In the genomic region with DNA sequence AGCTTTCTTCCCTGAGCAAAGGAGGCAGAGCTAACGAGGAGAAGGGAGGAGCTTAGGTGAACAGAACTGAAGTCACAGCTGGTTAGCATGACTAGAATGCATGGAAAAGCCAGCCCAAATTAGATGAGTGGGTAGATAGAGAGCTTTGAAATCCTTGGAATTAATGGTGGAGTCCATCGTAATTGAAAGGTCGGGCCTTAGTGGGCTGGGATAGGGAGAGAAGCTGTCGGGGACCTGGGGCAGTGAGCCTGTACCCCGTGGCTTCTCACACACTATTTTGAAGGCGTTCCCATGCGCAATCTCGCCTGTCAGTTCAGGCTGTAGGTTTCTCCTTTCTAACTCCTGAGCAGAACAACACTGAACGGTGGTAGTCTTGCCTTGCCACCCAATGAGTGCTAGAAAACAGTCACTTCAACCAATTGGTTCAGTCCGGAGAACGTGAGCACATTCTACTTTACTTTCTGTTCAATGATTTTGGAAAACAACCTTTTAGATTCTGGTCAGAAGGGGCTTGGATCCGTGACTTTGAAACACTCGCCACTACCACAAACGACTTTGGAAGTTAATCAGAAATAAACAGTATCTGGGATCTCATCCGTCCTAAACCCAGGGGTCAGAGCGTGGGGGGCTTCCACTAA, we compare ENCODE assay signal across 9 cellular contexts. TPM values are rescaled to one million over a fixed set of nuclear protein-coding genes. Genes with fewer than 3 reads are reported as not detected.
DNase-seq lines count a peak whose midpoint lies in the region; ATAC-seq, FAIRE-seq and TF ChIP-seq lines count a peak whose summit lies in the region.
"Had no signal": no experiment of that assay in that cellular context is flagged by ENCODE, and none has a peak within 500 bp of the region (broad histone marks: within the 10 kb centered on the region; RNA-seq: fewer than 3 reads in every experiment).

No MANE protein-coding gene starts in this region.

- intact Hi-C loops in uterus (cut with DNase I; ENCODE audit: low total_unique reads), result loop anchor here (10.0 kb wide), 1 partner anchor 131 kb away; no protein-coding TSS in a partner anchor

- TF ChIP-seq CTCF in nephron (IDR thresholded peaks at IDR 0.05; ENCODE audit: unreplicated experiment in 3 of 3) (no peak), uterus (IDR thresholded peaks at IDR 0.05) (no peak)

- H3K36me3 ChIP-seq in uterus, result no peaks in the 10 kb centered on the region

- peaks cover 62% of the 10 kb centered on the region for H3K27me3 Mint-ChIP-seq in activated naive CD8-positive, alpha-beta T cell treated with anti-CD3 and anti-CD28 coated beads, Interleukin-2, amount 10 ng/mL, durations not matched to agents 7 days and 5 days
- H3K27me3 Mint-ChIP-seq in nephron (ENCODE audit: low read depth), result no peaks in the 10 kb centered on the region

- H3K4me1 Mint-ChIP-seq in activated naive CD8-positive, alpha-beta T cell treated with anti-CD3 and anti-CD28 coated beads, Interleukin-2, amount 10 ng/mL, durations not matched to agents 7 days and 5 days, result peaks cover 9% of the 10 kb centered on the region
- peaks cover 33% of the 10 kb centered on the region for H3K4me1 Mint-ChIP-seq in nephron

- H3K27ac ChIP-seq in uterus, result peak overlapping the region; percentile 96 to 99

- H3K27me3 ChIP-seq in uterus, result no peaks in the 10 kb centered on the region

- H3K4me1 ChIP-seq in uterus, result no peaks in the 10 kb centered on the region

- peak; percentile 21 to 36 for TF ChIP-seq POLR2A in uterus (IDR thresholded peaks at IDR 0.05)

- POLR2A ChIA-PET in activated naive CD8-positive, alpha-beta T cell treated with anti-CD3 and anti-CD28 coated beads, Interleukin-2, amount 10 ng/mL, durations not matched to agents 7 days and 5 days (lab: Charles Lee), result no interaction called here

- H3K9me3 ChIP-seq in uterus, result no peaks in the 10 kb centered on the region

- no peaks in the 10 kb centered on the region for H3K36me3 Mint-ChIP-seq in activated naive CD8-positive, alpha-beta T cell treated with anti-CD3 and anti-CD28 coated beads, Interleukin-2, amount 10 ng/mL, durations not matched to agents 7 days and 5 days
- H3K36me3 Mint-ChIP-seq in nephron (ENCODE audit: low read depth), result no peaks in the 10 kb centered on the region

- FAIRE-seq in frontal cortex (lab: Jason Lieb, UNC), result no peak
- FAIRE-seq: GM18507 had no signal

- H3K27ac Mint-ChIP-seq in activated naive CD8-positive, alpha-beta T cell treated with anti-CD3 and anti-CD28 coated beads, Interleukin-2, amount 10 ng/mL, durations not matched to agents 7 days and 5 days, result no peak overlapping the region
- peak overlapping the region; percentile 91 to 98 (median 94) for H3K27ac Mint-ChIP-seq in nephron

- H3K4me3 ChIP-seq in uterus, result peak overlapping the region; percentile 72 to 99

- H3K9me3 Mint-ChIP-seq in activated naive CD8-positive, alpha-beta T cell treated with anti-CD3 and anti-CD28 coated beads, Interleukin-2, amount 10 ng/mL, durations not matched to agents 7 days and 5 days, result no peaks in the 10 kb centered on the region
- no peaks in the 10 kb centered on the region for H3K9me3 Mint-ChIP-seq in nephron

- ATAC-seq in activated naive CD8-positive, alpha-beta T cell treated with anti-CD3 and anti-CD28 coated beads, Interleukin-2, amount 10 ng/mL, durations not matched to agents 7 days and 5 days (ENCODE audit: low read depth), result peak; percentile 10

- DNase-seq in activated naive CD4-positive, alpha-beta T cell treated with Interleukin-2 at 50 U/mL for 16 hours, result peak; percentile 28
- DNase-seq in activated naive CD4-positive, alpha-beta T cell (lab: John Stamatoyannopoulos, UW), result no peak
- DNase-seq in NCI-H748 treated with DMSO at 0.1 percent for 48 hours (lab: John Stamatoyannopoulos, UW) (peak; percentile 88), frontal cortex (ENCODE audit: low spot score in 2 of 2) (peak; percentile 45 to 54), uterus (peak; percentile 57 to 76), NCI-H345 treated with DMSO at 0.1 percent for 48 hours (lab: John Stamatoyannopoulos, UW; ENCODE audit: unreplicated experiment) (no peak)
- no peak for DNase-seq in activated naive CD8-positive, alpha-beta T cell treated with anti-CD3 and anti-CD28 coated beads, Interleukin-2, amount 10 ng/mL, durations not matched to agents 7 days and 5 days

- peak overlapping the region; percentile 72 for H3K4me3 Mint-ChIP-seq in activated naive CD8-positive, alpha-beta T cell treated with anti-CD3 and anti-CD28 coated beads, Interleukin-2, amount 10 ng/mL, durations not matched to agents 7 days and 5 days
- peak overlapping the region; percentile 89 to 95 (median 94) for H3K4me3 Mint-ChIP-seq in nephron

RNA-seq across cellular contexts. Expression of a gene that starts 0.7 kb away (rescaled TPM):
- under 1 TPM in 1 of 2 experiments, not detected in 1; 0.77 TPM for total RNA-seq in activated naive CD8-positive, alpha-beta T cell treated with anti-CD3 and anti-CD28 coated beads, Interleukin-2, amount 10 ng/mL, durations not matched to agents 7 days and 5 days
- total RNA-seq in frontal cortex, result 29.3 TPM
- 100 to 1,000 TPM in 2 of 4 donors, 10 to 100 TPM in 2; 32.4 to 264 (median 117) TPM for total RNA-seq in uterus

Comparison
In these comparisons a context has a peak if more than half of its experiments do, and no peak if none do; other contexts are left out.
1. DNase-seq: peak in activated naive CD4-positive, alpha-beta T cell treated with Interleukin-2 at 50 U/mL for 16 hours (single experiment), NCI-H748 treated with DMSO at 0.1 percent for 48 hours (single experiment), frontal cortex (2 of 2) and uterus (2 of 2); none in activated naive CD4-positive, alpha-beta T cell (0 of 4), activated naive CD8-positive, alpha-beta T cell treated with anti-CD3 and anti-CD28 coated beads, Interleukin-2, amount 10 ng/mL, durations not matched to agents 7 days and 5 days (single experiment) and NCI-H345 treated with DMSO at 0.1 percent for 48 hours (single experiment).
2. RNA of a gene that starts 0.7 kb away (total RNA-seq): 32.4 to 264 TPM in uterus and 29.3 TPM in frontal cortex (single experiment); 0.77 TPM in activated naive CD8-positive, alpha-beta T cell treated with anti-CD3 and anti-CD28 coated beads, Interleukin-2, amount 10 ng/mL, durations not matched to agents 7 days and 5 days; every median in the first group is over 10 times any median in the second.